ENCODE assay signal across 23 cellular contexts in the genomic region with DNA sequence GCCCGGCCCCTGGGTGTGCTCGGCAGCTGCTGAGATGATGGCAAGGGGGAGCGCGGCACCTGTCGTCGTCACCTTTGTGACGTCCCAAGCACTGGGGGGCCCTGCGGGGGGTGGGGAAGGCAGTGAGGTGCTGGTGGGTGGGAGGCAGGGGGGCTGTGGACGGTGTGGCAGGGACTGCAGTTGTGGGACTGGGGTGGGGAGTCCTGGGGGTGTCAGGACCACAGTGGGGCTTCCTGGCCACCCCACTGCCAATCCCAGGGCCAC.
A peak's percentile ranks its signal among the peaks of the same experiment; 100 is the strongest.
DNase-seq lines count a peak whose midpoint lies in the region; ATAC-seq, FAIRE-seq and TF ChIP-seq lines count a peak whose summit lies in the region.
"Had no signal": no experiment of that assay in that cellular context is flagged by ENCODE, and none has a peak within 500 bp of the region (broad histone marks: within the 10 kb centered on the region; RNA-seq: fewer than 3 reads in every experiment).

No MANE protein-coding gene starts in this region.

- H3K4me2 ChIP-seq in H1 (ENCODE audit: insufficient read depth in 1 of 2, low read depth in 2 of 2, low read length in 2 of 2), result no peak overlapping the region
- no peak overlapping the region for H3K4me2 ChIP-seq in GM23248 (ENCODE audit: unreplicated experiment)
- H3K4me2 ChIP-seq: BLaER1 had no signal

- H3K4me3 ChIP-seq in left ventricle myocardium inferior (no peak overlapping the region), H1 (ENCODE audit: extremely low read depth in 1 of 4, insufficient read depth in 2 of 4, low read depth in 3 of 4, low read length in 4 of 4) (no peak overlapping the region), aorta (ENCODE audit: low read length in 2 of 2) (no peak overlapping the region), GM23248 (no peak overlapping the region)
- H3K4me3 ChIP-seq: BLaER1, GM12878 had no signal

- WGBS in H1 (ENCODE audit: extremely low coverage in 1 of 2, insufficient coverage in 1 of 2, insufficient read length in 1 of 2, insufficient replicate concordance in 2 of 2, low coverage in 1 of 2, low lambda C conversion rate in 2 of 2, missing lambda C conversion rate in 1 of 2), 2 experiments, result 75% methylated on average over 3 of the region's 9 CpGs; no CpG with 5 or more reads in 1 of the 2 experiments
- WGBS in aorta, 2 donors, result 86 to 92% methylated on average over 9 of the region's 9 CpGs
- 86 to 88% methylated on average over 9 of the region's 9 CpGs for WGBS in GM23248 (ENCODE audit: low coverage in 1 of 2, low lambda C conversion rate in 2 of 2, missing lambda C conversion rate in 2 of 2), 2 experiments

- H2BK12ac ChIP-seq in H1 (ENCODE audit: low read depth, low read length), result no peak overlapping the region

- H4K5ac ChIP-seq in H1 (ENCODE audit: insufficient read length, low read depth, low read length), result no peak overlapping the region

- FAIRE-seq in H1 (lab: Jason Lieb, UNC), result no peak
- FAIRE-seq: A204.1, GM12878, GM19239 had no signal

- peaks cover 59% of the 10 kb centered on the region for H3K36me3 Mint-ChIP-seq in stimulated activated effector memory CD8-positive, alpha-beta T cell treated with anti-CD3 and anti-CD28 coated beads, Interleukin-12 subunit alpha, Interleukin-12 subunit beta, amount 100 ng/mL, for 72 hours

- H3K79me2 ChIP-seq in H1 (ENCODE audit: control insufficient read depth in 1 of 2, insufficient read depth in 2 of 2, low read length in 2 of 2) (peaks cover 0 to 8% of the 10 kb centered on the region in 2 experiments; a peak in 1 of 4 replicates), GM23248 (ENCODE audit: insufficient read depth) (peaks cover 6% of the 10 kb centered on the region; the same call in 1 of the 2 replicates)

- H3K18ac ChIP-seq in H1 (ENCODE audit: extremely low read depth, low read length), result no peak overlapping the region

- no peak overlapping the region for H2BK120ac ChIP-seq in H1 (replicated peaks; ENCODE audit: low read depth, low read length)

- no peaks in the 10 kb centered on the region for H3K9me2 ChIP-seq in GM23248 (ENCODE audit: insufficient read depth)

- no peaks in the 10 kb centered on the region for H3F3A ChIP-seq in GM23248 (ENCODE audit: insufficient read depth)

- H2BK5ac ChIP-seq in H1 (ENCODE audit: low read depth, low read length), result no peak overlapping the region

- peak; percentile 63 for DNase-seq in Right ventricle myocardium inferior (ENCODE audit: missing footprints)
- no peak for DNase-seq in left ventricle myocardium inferior
- no peak for DNase-seq in H1 (ENCODE audit: low read depth in 1 of 2, low spot score in 2 of 2)
- no peak for DNase-seq in stimulated activated effector memory CD8-positive, alpha-beta T cell treated with anti-CD3 and anti-CD28 coated beads, Interleukin-12 subunit alpha, Interleukin-12 subunit beta, amount 100 ng/mL, for 72 hours (ENCODE audit: low spot score in 2 of 2)
- no peak for DNase-seq in aorta
- DNase-seq in GM23248, result no peak
- DNase-seq: Caco-2; CD4-positive, CD25-positive, alpha-beta regulatory T cell; CD8-positive, alpha-beta T cell; DMS153; EL; GDM1; H9 had no signal

- CTCF ChIA-PET in H1 (lab: Charles Lee; ENCODE audit: partially characterized antibody), result interaction anchor here (1.5 kb wide), 1 partner anchor 22 kb away, joined by 3 read pairs; no protein-coding TSS in a partner anchor

- peak overlapping the region; percentile 77; the same call in 1 of the 2 replicates for H4K8ac ChIP-seq in H1 (ENCODE audit: extremely low read depth, insufficient read depth, low read length)

- H3K4me1 Mint-ChIP-seq in stimulated activated effector memory CD8-positive, alpha-beta T cell treated with anti-CD3 and anti-CD28 coated beads, Interleukin-12 subunit alpha, Interleukin-12 subunit beta, amount 100 ng/mL, for 72 hours, result peaks cover 7% of the 10 kb centered on the region
- H3K4me1 Mint-ChIP-seq: B cell had no signal

- no peaks in the 10 kb centered on the region for H3K23me2 ChIP-seq in H1 (ENCODE audit: low read depth, low read length)

- H3K14ac ChIP-seq in H1 (ENCODE audit: insufficient read length), result no peak overlapping the region

- TF ChIP-seq RAD21 in H1 (IDR thresholded peaks at IDR 0.05 in 1 of 2, conservative IDR thresholded peaks at IDR 0.05 in 1 of 2; ENCODE audit: low read depth in 2 of 2, low read length in 2 of 2), result no peak

- no peak overlapping the region for H2AK5ac ChIP-seq in H1 (ENCODE audit: low read depth, low read length)

- intact Hi-C loops in Right ventricle myocardium inferior (cut with DNase I), result no loop called here
- intact Hi-C loops in left ventricle myocardium inferior (cut with micrococcal nuclease), result no loop called here
- intact Hi-C loops in aorta (cut with DNase I), result no loop called here

- no peak overlapping the region for H3K56ac ChIP-seq in H1 (replicated peaks; ENCODE audit: insufficient read length, low read depth, low read length)

- POLR2A ChIA-PET in H1 (lab: Charles Lee; ENCODE audit: partially characterized antibody), result interaction anchor here (0.7 to 1.3 kb wide), 3 partner anchors 13 to 26 kb away, joined by 3 to 4 read pairs (median 3); no protein-coding TSS in a partner anchor

- H3K27ac ChIP-seq in left ventricle myocardium inferior (replicated peaks) (no peak overlapping the region), H1 (ENCODE audit: low read depth, low read length) (no peak overlapping the region), aorta (ENCODE audit: low read depth in 1 of 2, low read length in 2 of 2) (no peak overlapping the region), GM23248 (no peak overlapping the region)
- H3K27ac ChIP-seq: 22Rv1, BLaER1, C4-2B had no signal

- peak overlapping the region; percentile 43 for H3K27ac Mint-ChIP-seq in stimulated activated effector memory CD8-positive, alpha-beta T cell treated with anti-CD3 and anti-CD28 coated beads, Interleukin-12 subunit alpha, Interleukin-12 subunit beta, amount 100 ng/mL, for 72 hours
- H3K27ac Mint-ChIP-seq: B cell; CD8-positive, alpha-beta T cell had no signal

- H3K36me3 ChIP-seq in left ventricle myocardium inferior (peaks cover 51% of the 10 kb centered on the region), H1 (ENCODE audit: control insufficient read depth in 2 of 4, insufficient read depth in 4 of 4, low read length in 3 of 4) (peaks cover 8 to 36% (median 27%) of the 10 kb centered on the region in 4 experiments), aorta (ENCODE audit: control insufficient read depth in 1 of 2, insufficient read depth in 2 of 2, low read length in 1 of 2) (peaks cover 0 to 6% of the 10 kb centered on the region in 2 donors), GM23248 (ENCODE audit: low read depth) (peaks cover 10% of the 10 kb centered on the region; the same call in 1 of the 2 replicates)

- in situ Hi-C loops in GM23248 (cut with MboI), result no loop called here

- H2AFZ ChIP-seq in H1 (ENCODE audit: low read length), result no peak overlapping the region
- H2AFZ ChIP-seq in GM23248, result no peak overlapping the region

- H3K4ac ChIP-seq in H1 (replicated peaks; ENCODE audit: insufficient read length, low read depth, low read length), result no peak overlapping the region

- TF ChIP-seq POLR2A in H1 (IDR thresholded peaks at IDR 0.05; ENCODE audit: control extremely low read depth in 1 of 2, low read depth in 2 of 2, low read length in 2 of 2), result no peak

- no peak overlapping the region for H2BK15ac ChIP-seq in H1 (ENCODE audit: low read length)

- H4K91ac ChIP-seq in H1 (replicated peaks; ENCODE audit: insufficient read length, low read length), result no peak overlapping the region

- H4K20me1 ChIP-seq in H1 (replicated peaks in 1 of 2; ENCODE audit: control insufficient read depth in 1 of 2, insufficient read depth in 2 of 2, low read length in 2 of 2), result peaks cover 2% of the 10 kb centered on the region in 2 experiments
- H4K20me1 ChIP-seq in GM23248 (ENCODE audit: insufficient read depth), result no peaks in the 10 kb centered on the region

- H3K9me3 ChIP-seq in left ventricle myocardium inferior (replicated peaks) (no peaks in the 10 kb centered on the region), H1 (ENCODE audit: insufficient read depth in 2 of 2, low read depth in 1 of 2, low read length in 1 of 2) (no peaks in the 10 kb centered on the region; a peak in 1 of 4 replicates), aorta (ENCODE audit: control insufficient read depth, low read length) (no peaks in the 10 kb centered on the region), GM23248 (ENCODE audit: low read depth) (no peaks in the 10 kb centered on the region)
- H3K9me3 ChIP-seq: BLaER1, Caco-2 had no signal

- H3K27me3 ChIP-seq in left ventricle myocardium inferior (ENCODE audit: low read depth), result no peaks in the 10 kb centered on the region
- H3K27me3 ChIP-seq in H1 (replicated peaks in 1 of 4; ENCODE audit: control insufficient read depth in 3 of 4, extremely low read depth in 1 of 4, insufficient read depth in 3 of 4, low read length in 3 of 4), result no peaks in the 10 kb centered on the region
- H3K27me3 ChIP-seq in aorta (ENCODE audit: control insufficient read depth in 1 of 2, insufficient read depth in 2 of 2, low read length in 1 of 2), result no peaks in the 10 kb centered on the region
- no peaks in the 10 kb centered on the region for H3K27me3 ChIP-seq in GM23248 (replicated peaks; ENCODE audit: insufficient read depth)
- H3K27me3 ChIP-seq: BLaER1 had no signal

- no peak overlapping the region for H3K4me3 Mint-ChIP-seq in stimulated activated effector memory CD8-positive, alpha-beta T cell treated with anti-CD3 and anti-CD28 coated beads, Interleukin-12 subunit alpha, Interleukin-12 subunit beta, amount 100 ng/mL, for 72 hours
- H3K4me3 Mint-ChIP-seq: B cell; CD4-positive, CD25-positive, alpha-beta regulatory T cell; CD8-positive, alpha-beta T cell; H9 had no signal

- no peak for ATAC-seq in Right ventricle myocardium inferior
- ATAC-seq in stimulated activated effector memory CD8-positive, alpha-beta T cell treated with anti-CD3 and anti-CD28 coated beads, Interleukin-12 subunit alpha, Interleukin-12 subunit beta, amount 100 ng/mL, for 72 hours, result no peak
- ATAC-seq in aorta (ENCODE audit: low FRiP score), result peak; percentile 39
- ATAC-seq in GM19467 (IDR thresholded peaks at IDR 0.05; ENCODE audit: unreplicated experiment), result no peak
- no peak for ATAC-seq in GM21423 (IDR thresholded peaks at IDR 0.05; ENCODE audit: unreplicated experiment)
- ATAC-seq: CD8-positive, alpha-beta T cell; GM12878; HCT116 had no signal

- H3K23ac ChIP-seq in H1 (ENCODE audit: insufficient read length), result no peak overlapping the region

- H3K9me3 Mint-ChIP-seq in stimulated activated effector memory CD8-positive, alpha-beta T cell treated with anti-CD3 and anti-CD28 coated beads, Interleukin-12 subunit alpha, Interleukin-12 subunit beta, amount 100 ng/mL, for 72 hours, result no peaks in the 10 kb centered on the region
- H3K9me3 Mint-ChIP-seq: CD4-positive, CD25-positive, alpha-beta regulatory T cell; CD8-positive, alpha-beta T cell; H9 had no signal

- no peak overlapping the region for H2BK20ac ChIP-seq in H1 (ENCODE audit: low read length)

- H3K9ac ChIP-seq in H1 (replicated peaks in 1 of 4; ENCODE audit: extremely low read depth in 1 of 4, low read depth in 3 of 4, low read length in 3 of 4), result no peak overlapping the region
- no peak overlapping the region for H3K9ac ChIP-seq in GM23248
- H3K9ac ChIP-seq: BLaER1 had no signal

- peaks cover 16% of the 10 kb centered on the region for H3K4me1 ChIP-seq in left ventricle myocardium inferior
- no peaks in the 10 kb centered on the region; a peak in 2 of 7 replicates for H3K4me1 ChIP-seq in H1 (replicated peaks in 1 of 4; ENCODE audit: control insufficient read depth in 3 of 4, insufficient read depth in 4 of 4, low read length in 3 of 4)
- H3K4me1 ChIP-seq in aorta (ENCODE audit: control insufficient read depth in 1 of 2, insufficient read depth in 2 of 2, low read length in 2 of 2), result no peaks in the 10 kb centered on the region
- no peaks in the 10 kb centered on the region for H3K4me1 ChIP-seq in GM23248 (ENCODE audit: insufficient read depth)
- H3K4me1 ChIP-seq: Caco-2 had no signal

- TF ChIP-seq CTCF in left ventricle myocardium inferior (IDR thresholded peaks at IDR 0.05; ENCODE audit: borderline replicate concordance) (no peak), H1 (IDR thresholded peaks at IDR 0.05; ENCODE audit: control extremely low read depth in 1 of 3, insufficient read depth in 1 of 3, low read depth in 1 of 3, low read length in 3 of 3) (no peak)

- TF ChIP-seq EP300 in H1 (IDR thresholded peaks at IDR 0.05; ENCODE audit: borderline replicate concordance in 1 of 2, low read depth in 2 of 2, low read length in 2 of 2), result no peak

- peaks cover 12% of the 10 kb centered on the region for H3K79me1 ChIP-seq in H1 (ENCODE audit: low read depth, low read length)
